In the genomic region with DNA sequence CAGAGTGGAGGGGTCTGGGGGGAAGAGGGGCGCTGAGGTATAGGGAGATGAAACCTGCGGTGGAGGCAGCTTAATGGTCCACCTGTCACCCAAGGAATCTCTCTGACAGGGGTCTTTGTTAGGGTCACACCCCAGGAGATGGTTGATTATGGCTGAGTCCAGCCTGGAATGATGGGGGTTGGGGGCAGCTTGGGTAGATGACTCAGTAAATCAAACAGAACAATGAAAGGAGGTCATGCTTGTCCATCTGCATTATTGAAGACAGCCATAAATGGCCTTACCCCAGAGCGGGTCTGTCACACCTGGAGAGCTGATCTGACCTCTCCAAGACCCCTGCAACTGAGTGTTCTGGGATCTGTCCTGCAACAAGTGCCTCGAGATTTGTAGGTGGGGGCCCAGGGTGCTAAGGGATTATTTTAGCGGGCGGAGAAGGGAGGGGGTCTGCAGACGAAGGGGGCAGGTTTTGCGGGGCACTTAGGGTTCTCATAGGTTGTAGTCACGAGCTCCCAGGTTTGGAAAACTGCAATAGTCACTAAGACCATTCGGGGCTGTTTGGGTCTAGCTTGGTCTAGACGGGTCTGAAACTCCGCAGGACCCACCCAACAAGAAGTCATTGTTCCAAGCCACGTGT, we compare ENCODE assay signal across 9 cellular contexts. TPM values are rescaled to one million over a fixed set of nuclear protein-coding genes. Genes with fewer than 3 reads are reported as not detected.
DNase-seq lines count a peak whose midpoint lies in the region; ATAC-seq lines count a peak whose summit lies in the region.
"Had no signal": no experiment of that assay in that cellular context is flagged by ENCODE, and none has a peak within 500 bp of the region (broad histone marks: within the 10 kb centered on the region; RNA-seq: fewer than 3 reads in every experiment).

No MANE protein-coding gene starts in this region.

- H3K9me3 ChIP-seq in iPS-20b (ENCODE audit: insufficient read depth, low read depth, low read length): no peaks in the 10 kb centered on the region

- H3K27me3 Mint-ChIP-seq in activated CD4-positive, alpha-beta T cell treated with anti-CD3 and anti-CD28 coated beads, Interleukin-2, amount 10 ng/mL, durations not matched to agents 7 days and 5 days: peaks cover 67% of the 10 kb centered on the region
- peaks cover 71% of the 10 kb centered on the region for H3K27me3 Mint-ChIP-seq in activated CD4-positive, alpha-beta memory T cell treated with anti-CD3 and anti-CD28 coated beads, Interleukin-2, amount 10 ng/mL, durations not matched to agents 7 days and 5 days
- H3K27me3 Mint-ChIP-seq in stimulated activated naive B cell treated with anti-CD40 and anti-IgM and Interleukin-4, amounts not matched to agents 10 μg/mL and 1 μg/mL and 100 μg/mL, for 72 hours: peaks cover 56 to 79% of the 10 kb centered on the region in 2 donors

- peaks cover 25% of the 10 kb centered on the region for H3K4me1 ChIP-seq in iPS-20b (ENCODE audit: insufficient read depth, low read length)

- H3K4me3 ChIP-seq in iPS-20b (ENCODE audit: low read length): peak overlapping the region; percentile 83

- H3K9me3 Mint-ChIP-seq in activated CD4-positive, alpha-beta T cell treated with anti-CD3 and anti-CD28 coated beads, Interleukin-2, amount 10 ng/mL, durations not matched to agents 7 days and 5 days: no peaks in the 10 kb centered on the region
- no peaks in the 10 kb centered on the region for H3K9me3 Mint-ChIP-seq in activated CD4-positive, alpha-beta memory T cell treated with anti-CD3 and anti-CD28 coated beads, Interleukin-2, amount 10 ng/mL, durations not matched to agents 7 days and 5 days
- peaks cover 0 to under 1% of the 10 kb centered on the region in 2 donors for H3K9me3 Mint-ChIP-seq in stimulated activated naive B cell treated with anti-CD40 and anti-IgM and Interleukin-4, amounts not matched to agents 10 μg/mL and 1 μg/mL and 100 μg/mL, for 72 hours

- peaks cover 27% of the 10 kb centered on the region for H3K4me1 Mint-ChIP-seq in activated CD4-positive, alpha-beta T cell treated with anti-CD3 and anti-CD28 coated beads, Interleukin-2, amount 10 ng/mL, durations not matched to agents 7 days and 5 days
- peaks cover 15% of the 10 kb centered on the region for H3K4me1 Mint-ChIP-seq in activated CD4-positive, alpha-beta memory T cell treated with anti-CD3 and anti-CD28 coated beads, Interleukin-2, amount 10 ng/mL, durations not matched to agents 7 days and 5 days
- peaks cover 18 to 28% of the 10 kb centered on the region in 2 donors for H3K4me1 Mint-ChIP-seq in stimulated activated naive B cell treated with anti-CD40 and anti-IgM and Interleukin-4, amounts not matched to agents 10 μg/mL and 1 μg/mL and 100 μg/mL, for 72 hours

- peaks cover 2% of the 10 kb centered on the region; the same call in 1 of the 2 replicates for H3K36me3 ChIP-seq in iPS-20b (ENCODE audit: insufficient read depth, low read depth, low read length)

- CTCF ChIA-PET in activated CD4-positive, alpha-beta T cell treated with anti-CD3 and anti-CD28 coated beads, Interleukin-2, amount 10 ng/mL, durations not matched to agents 7 days and 5 days (lab: Charles Lee): no interaction called here
- CTCF ChIA-PET in activated CD4-positive, alpha-beta memory T cell treated with anti-CD3 and anti-CD28 coated beads, Interleukin-2, amount 10 ng/mL, durations not matched to agents 7 days and 5 days (lab: Charles Lee): no interaction called here

- no peak overlapping the region for H3K27ac Mint-ChIP-seq in activated CD4-positive, alpha-beta T cell treated with anti-CD3 and anti-CD28 coated beads, Interleukin-2, amount 10 ng/mL, durations not matched to agents 7 days and 5 days
- H3K27ac Mint-ChIP-seq in activated CD4-positive, alpha-beta memory T cell treated with anti-CD3 and anti-CD28 coated beads, Interleukin-2, amount 10 ng/mL, durations not matched to agents 7 days and 5 days: no peak overlapping the region
- H3K27ac Mint-ChIP-seq in stimulated activated naive B cell treated with anti-CD40 and anti-IgM and Interleukin-4, amounts not matched to agents 10 μg/mL and 1 μg/mL and 100 μg/mL, for 72 hours: no peak overlapping the region

- H3K9ac ChIP-seq in iPS-20b (ENCODE audit: low read depth, low read length): peak overlapping the region; percentile 85

- DNase-seq in activated CD4-positive, alpha-beta T cell treated with anti-CD3 and anti-CD28 coated beads, Interleukin-2, amount 10 ng/mL, durations not matched to agents 7 days and 5 days: no peak
- no peak for DNase-seq in activated CD4-positive, alpha-beta T cell treated with anti-CD3 and anti-CD28 coated beads for 1 hour
- no peak for DNase-seq in activated CD4-positive, alpha-beta memory T cell treated with anti-CD3 and anti-CD28 coated beads, Interleukin-2, amount 10 ng/mL, durations not matched to agents 7 days and 5 days
- no peak for DNase-seq in stimulated activated naive B cell treated with anti-CD40 and anti-IgM and Interleukin-4, amounts not matched to agents 10 μg/mL and 1 μg/mL and 100 μg/mL, for 72 hours
- DNase-seq in KG1 (lab: John Stamatoyannopoulos, UW) (no peak), Ammon's horn (ENCODE audit: low spot score) (no peak), NCI-H1417 treated with DMSO at 0.1 percent for 48 hours (lab: John Stamatoyannopoulos, UW) (no peak)
- DNase-seq: C1 segment of cervical spinal cord had no signal

- POLR2A ChIA-PET in activated CD4-positive, alpha-beta T cell treated with anti-CD3 and anti-CD28 coated beads, Interleukin-2, amount 10 ng/mL, durations not matched to agents 7 days and 5 days (lab: Charles Lee): no interaction called here
- POLR2A ChIA-PET in activated CD4-positive, alpha-beta memory T cell treated with anti-CD3 and anti-CD28 coated beads, Interleukin-2, amount 10 ng/mL, durations not matched to agents 7 days and 5 days (lab: Charles Lee): no interaction called here

- H3K36me3 Mint-ChIP-seq in activated CD4-positive, alpha-beta T cell treated with anti-CD3 and anti-CD28 coated beads, Interleukin-2, amount 10 ng/mL, durations not matched to agents 7 days and 5 days (ENCODE audit: low read depth): peaks cover 5% of the 10 kb centered on the region
- peaks cover 4% of the 10 kb centered on the region for H3K36me3 Mint-ChIP-seq in activated CD4-positive, alpha-beta memory T cell treated with anti-CD3 and anti-CD28 coated beads, Interleukin-2, amount 10 ng/mL, durations not matched to agents 7 days and 5 days (ENCODE audit: low read depth)
- H3K36me3 Mint-ChIP-seq in stimulated activated naive B cell treated with anti-CD40 and anti-IgM and Interleukin-4, amounts not matched to agents 10 μg/mL and 1 μg/mL and 100 μg/mL, for 72 hours: no peaks in the 10 kb centered on the region

- H3K27ac ChIP-seq in iPS-20b (ENCODE audit: low read length): no peak overlapping the region

- peaks cover 19% of the 10 kb centered on the region for H3K27me3 ChIP-seq in iPS-20b (ENCODE audit: insufficient read depth, low read length)

- peak overlapping the region; percentile 72 for H3K4me3 Mint-ChIP-seq in activated CD4-positive, alpha-beta T cell treated with anti-CD3 and anti-CD28 coated beads, Interleukin-2, amount 10 ng/mL, durations not matched to agents 7 days and 5 days
- H3K4me3 Mint-ChIP-seq in activated CD4-positive, alpha-beta memory T cell treated with anti-CD3 and anti-CD28 coated beads, Interleukin-2, amount 10 ng/mL, durations not matched to agents 7 days and 5 days: peak overlapping the region; percentile 43
- H3K4me3 Mint-ChIP-seq in stimulated activated naive B cell treated with anti-CD40 and anti-IgM and Interleukin-4, amounts not matched to agents 10 μg/mL and 1 μg/mL and 100 μg/mL, for 72 hours: peak overlapping the region; percentile 80 to 82

- no peak for ATAC-seq in stimulated activated naive B cell treated with anti-CD40 and anti-IgM and Interleukin-4, amounts not matched to agents 10 μg/mL and 1 μg/mL and 100 μg/mL, for 72 hours (replicated peaks)

RNA-seq across cellular contexts. Expression of a gene that starts 0.8 kb away (rescaled TPM):
- total RNA-seq in activated CD4-positive, alpha-beta T cell treated with anti-CD3 and anti-CD28 coated beads, Interleukin-2, amount 10 ng/mL, durations not matched to agents 7 days and 5 days: 10 to 100 TPM; 10.3 to 10.9 TPM
- total RNA-seq in activated CD4-positive, alpha-beta memory T cell treated with anti-CD3 and anti-CD28 coated beads, Interleukin-2, amount 10 ng/mL, durations not matched to agents 7 days and 5 days: 1 to 10 TPM in 1 of 2 experiments, under 1 TPM in 1; 0.83 to 1.2 TPM

Comparison
In these comparisons a context has a peak if more than half of its experiments do, and no peak if none do; other contexts are left out.
1. RNA of a gene that starts 0.8 kb away (total RNA-seq): 10.3 to 10.9 TPM in activated CD4-positive, alpha-beta T cell treated with anti-CD3 and anti-CD28 coated beads, Interleukin-2, amount 10 ng/mL, durations not matched to agents 7 days and 5 days; 0.83 to 1.2 TPM in activated CD4-positive, alpha-beta memory T cell treated with anti-CD3 and anti-CD28 coated beads, Interleukin-2, amount 10 ng/mL, durations not matched to agents 7 days and 5 days; every median in the first group is over 4 times any median in the second.
2. Peak in every context shown above with its lines, with median percentiles within 50 percentile points of each other: H3K4me3 Mint-ChIP-seq.